In genomic region chr2:42360493-42360889, GRCh38 we compare ENCODE assay signal across 8 cellular contexts. TPM values are rescaled to one million over a fixed set of nuclear protein-coding genes. Genes with fewer than 3 reads are reported as not detected.
A peak's percentile ranks its signal among the peaks of the same experiment; 100 is the strongest.
DNase-seq lines count a peak whose midpoint lies in the region; ATAC-seq, FAIRE-seq and TF ChIP-seq lines count a peak whose summit lies in the region.

No MANE protein-coding gene starts in this region.

- DNase-seq in activated CD4-positive, alpha-beta T cell treated with anti-CD3 and anti-CD28 coated beads, Interleukin-2, amount 10 ng/mL, durations not matched to agents 24 days and 14 days: no peak
- no peak for DNase-seq in activated CD4-positive, alpha-beta T cell treated with anti-CD3 and anti-CD28 coated beads for 1 hour
- DNase-seq in astrocyte of the spinal cord (ENCODE audit: low read depth, low spot score) (no peak), left lung (no peak), GM19239 (ENCODE audit: insufficient read length, low spot score) (no peak)

- peak overlapping the region; percentile 94 for H3K27ac ChIP-seq in left lung
- peak overlapping the region; percentile 99 for H3K27ac ChIP-seq in thymus (ENCODE audit: low read depth)

- H3K4me1 ChIP-seq in left lung (peaks cover 19 to 42% of the 10 kb centered on the region in 2 donors), thymus (ENCODE audit: control insufficient read depth, insufficient read depth, low read length) (peaks cover 19% of the 10 kb centered on the region)

- peak overlapping the region; percentile 99 for H3K27ac Mint-ChIP-seq in activated CD4-positive, alpha-beta T cell treated with anti-CD3 and anti-CD28 coated beads, Interleukin-2, amount 10 ng/mL, durations not matched to agents 24 days and 14 days

- peak; percentile 3 for ATAC-seq in left lung
- no peak for ATAC-seq in GM19397 (IDR thresholded peaks at IDR 0.05; ENCODE audit: unreplicated experiment)
- no peak for ATAC-seq in HG02852 (IDR thresholded peaks at IDR 0.05; ENCODE audit: unreplicated experiment)

- under 1% methylated on average over 15 of the region's 15 CpGs for WGBS in thymus

- H3K36me3 ChIP-seq in left lung: no peaks in the 10 kb centered on the region
- H3K36me3 ChIP-seq in thymus (ENCODE audit: control insufficient read depth, insufficient read depth): no peaks in the 10 kb centered on the region

- H3K9me3 Mint-ChIP-seq in activated CD4-positive, alpha-beta T cell treated with anti-CD3 and anti-CD28 coated beads, Interleukin-2, amount 10 ng/mL, durations not matched to agents 24 days and 14 days: no peaks in the 10 kb centered on the region

- H3K27me3 ChIP-seq in left lung (no peaks in the 10 kb centered on the region), thymus (ENCODE audit: control insufficient read depth, insufficient read depth) (no peaks in the 10 kb centered on the region)

- H3K36me3 Mint-ChIP-seq in activated CD4-positive, alpha-beta T cell treated with anti-CD3 and anti-CD28 coated beads, Interleukin-2, amount 10 ng/mL, durations not matched to agents 24 days and 14 days (ENCODE audit: low read depth): peaks cover 19% of the 10 kb centered on the region

- H3K4me3 ChIP-seq in astrocyte of the spinal cord (ENCODE audit: low read depth, low read length): peak overlapping the region; percentile 83
- H3K4me3 ChIP-seq in left lung: peak overlapping the region; percentile 80 to 90
- peak overlapping the region; percentile 76 for H3K4me3 ChIP-seq in thymus (ENCODE audit: low read length)

- peaks cover 45% of the 10 kb centered on the region for H3K4me1 Mint-ChIP-seq in activated CD4-positive, alpha-beta T cell treated with anti-CD3 and anti-CD28 coated beads, Interleukin-2, amount 10 ng/mL, durations not matched to agents 24 days and 14 days

- no peak for TF ChIP-seq CTCF in astrocyte of the spinal cord (IDR thresholded peaks at IDR 0.05; ENCODE audit: low read depth, low read length)
- no peak for TF ChIP-seq CTCF in left lung (IDR thresholded peaks at IDR 0.05)

- no peaks in the 10 kb centered on the region for H3K27me3 Mint-ChIP-seq in activated CD4-positive, alpha-beta T cell treated with anti-CD3 and anti-CD28 coated beads, Interleukin-2, amount 10 ng/mL, durations not matched to agents 24 days and 14 days

- in situ Hi-C loops in astrocyte of the spinal cord (cut with HindIII; ENCODE audit: low sequenced_read_pairs): no loop called here

- H3K4me3 Mint-ChIP-seq in activated CD4-positive, alpha-beta T cell treated with anti-CD3 and anti-CD28 coated beads, Interleukin-2, amount 10 ng/mL, durations not matched to agents 24 days and 14 days: peak overlapping the region; percentile 90

- FAIRE-seq in GM19239 (lab: Jason Lieb, UNC): no peak

- intact Hi-C loops in activated CD4-positive, alpha-beta T cell treated with anti-CD3 and anti-CD28 coated beads, Interleukin-2, amount 10 ng/mL, durations not matched to agents 24 days and 14 days (cut with micrococcal nuclease): loop anchor here (2.0 to 10.0 kb wide), 3 partner anchors 58 to 450 kb away; no protein-coding TSS in a partner anchor
- intact Hi-C loops in left lung (cut with DNase I): loop anchor here in 1 of 2 donors (10.0 kb wide), 1 partner anchor 256 kb away; no protein-coding TSS in a partner anchor

- no peaks in the 10 kb centered on the region for H3K9me3 ChIP-seq in left lung
- H3K9me3 ChIP-seq in thymus (ENCODE audit: control insufficient read depth): no peaks in the 10 kb centered on the region

RNA-seq across cellular contexts. Expression of gene COX7A2L, which starts 0.5 kb away (rescaled TPM):
- 85.3 and 88.4 TPM in 2 replicates for total RNA-seq in activated CD4-positive, alpha-beta T cell treated with anti-CD3 and anti-CD28 coated beads, Interleukin-2, amount 10 ng/mL, durations not matched to agents 24 days and 14 days
- 10 to 100 TPM; 80.0 to 81.2 TPM for total RNA-seq in left lung
- 190 TPM for polyA plus RNA-seq in thymus
